Comparison of ENCODE assay signal across 8 cellular contexts in the genomic region with DNA sequence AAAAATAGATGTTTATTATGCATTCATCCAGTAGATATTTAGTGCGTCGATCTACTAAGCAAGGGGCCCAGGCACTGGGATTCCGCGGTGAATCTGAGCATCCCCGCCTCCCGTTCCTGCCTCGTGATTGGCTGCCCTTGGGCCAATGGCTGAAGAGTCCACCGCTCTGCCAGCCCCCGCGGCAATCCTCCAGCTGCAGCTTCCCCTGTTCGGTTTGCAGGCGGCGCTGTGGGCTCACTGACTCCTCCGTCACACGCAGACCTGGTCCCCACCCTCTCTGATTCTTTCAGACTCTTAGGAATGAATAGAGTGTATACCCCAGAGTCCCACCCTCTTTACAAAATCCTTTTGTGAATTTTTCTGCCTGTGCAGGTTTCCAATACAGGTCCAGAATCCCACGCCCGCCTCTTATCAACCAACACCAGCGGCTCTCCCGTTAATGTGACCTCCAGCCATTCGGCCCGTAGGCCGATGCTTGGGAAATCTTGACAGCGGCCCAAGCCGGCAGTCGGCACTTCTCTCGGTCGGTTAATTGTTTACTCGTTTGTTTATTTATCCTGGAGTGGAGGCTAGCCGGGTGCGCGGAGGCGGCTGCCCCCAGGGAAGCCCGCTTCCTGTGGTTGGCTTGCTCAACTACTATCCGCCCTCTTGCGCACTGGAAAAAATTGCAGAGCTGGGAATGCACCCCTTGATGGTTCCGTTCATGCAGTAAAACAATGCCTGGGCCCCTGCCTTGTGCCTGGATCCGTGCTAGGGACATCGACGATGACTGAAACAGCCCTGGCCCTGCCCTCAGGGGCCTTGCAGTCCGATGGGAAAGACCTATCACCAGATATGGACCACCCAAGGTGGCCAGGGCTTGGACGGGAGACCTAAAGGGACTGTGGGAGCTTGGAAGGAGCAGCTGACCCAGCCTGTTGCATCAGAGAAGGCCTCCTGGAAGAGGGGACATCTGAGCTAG. TPM values are rescaled to one million over a fixed set of nuclear protein-coding genes. Genes with fewer than 3 reads are reported as not detected.
DNase-seq lines count a peak whose midpoint lies in the region; ATAC-seq and TF ChIP-seq lines count a peak whose summit lies in the region.

No MANE protein-coding gene starts in this region.

- intact Hi-C loops in OCI-LY7 (cut with micrococcal nuclease; ENCODE audit: unreplicated experiment), result loop anchor here (1.0 to 10.0 kb wide), 3 partner anchors 135 to 258 kb away; a partner anchor contains a TSS

- TF ChIP-seq CTCF in AG09309 (IDR thresholded peaks at IDR 0.05; ENCODE audit: control insufficient read depth, insufficient read depth, low read depth, low read length, missing control alignments) (peak; percentile 87), OCI-LY7 (conservative IDR thresholded peaks at IDR 0.05; ENCODE audit: low read length) (peak; percentile 85)

- H3K27ac ChIP-seq in OCI-LY7 (ENCODE audit: low read depth, low read length, poor library complexity, severe bottlenecking), result peak overlapping the region; percentile 14

- H3K4me2 ChIP-seq in OCI-LY7 (ENCODE audit: low read length), result peak overlapping the region; percentile 61

- H3K36me3 ChIP-seq in OCI-LY7 (ENCODE audit: insufficient read depth, low read length), result no peaks in the 10 kb centered on the region

- H3K9me2 ChIP-seq in OCI-LY7 (ENCODE audit: insufficient read depth, low read length), result no peaks in the 10 kb centered on the region

- H3K79me2 ChIP-seq in OCI-LY7 (ENCODE audit: insufficient read depth, low read depth, low read length), result peaks cover 9% of the 10 kb centered on the region; the same call in 1 of the 2 replicates

- H3K4me1 ChIP-seq in OCI-LY7 (ENCODE audit: insufficient read depth, low read length, poor library complexity, severe bottlenecking) (peaks cover 22% of the 10 kb centered on the region), mononuclear cell (ENCODE audit: insufficient read depth, low read length) (peaks cover 21% of the 10 kb centered on the region)

- DNase-seq in AG09309 (ENCODE audit: low read depth) (peak; percentile 84), HT1080 (ENCODE audit: low read depth) (peak; percentile 87), OCI-LY7 (ENCODE audit: low spot score) (peak; percentile 93), activated T-cell treated with anti-CD3 and anti-CD28 coated beads for 24 hours (ENCODE audit: low read depth) (peak; percentile 89), epidermal melanocyte (ENCODE audit: insufficient read length, low spot score) (peak; percentile 90)
- DNase-seq in stimulated activated CD8-positive, alpha-beta memory T cell treated with anti-CD3 and anti-CD28 coated beads, Interleukin-2, amount 100 ng/mL, for 48 hours (ENCODE audit: low read depth in 2 of 2), result peak; percentile 87 to 90

- CTCF ChIA-PET in OCI-LY7 (lab: Charles Lee; ENCODE audit: unreplicated experiment), result interaction anchor here (0.8 kb wide), 1 partner anchor 156 kb away, joined by 3 read pairs; no protein-coding TSS in a partner anchor

- H3K27me3 ChIP-seq in mononuclear cell (ENCODE audit: insufficient read depth, low read length), result no peaks in the 10 kb centered on the region

- H3K9me3 ChIP-seq in OCI-LY7 (ENCODE audit: low read length) (no peaks in the 10 kb centered on the region), mononuclear cell (ENCODE audit: low read depth, low read length) (no peaks in the 10 kb centered on the region)

- ATAC-seq in GM19043 (IDR thresholded peaks at IDR 0.05; ENCODE audit: low read depth, unreplicated experiment), result peak; percentile 56

- no peaks in the 10 kb centered on the region for H4K20me1 ChIP-seq in OCI-LY7 (ENCODE audit: insufficient read depth, low read length)

- POLR2A ChIA-PET in OCI-LY7 (lab: Charles Lee), result interaction anchor here (0.6 to 0.8 kb wide), 3 partner anchors 10 to 1186 kb away, joined by 5 to 10 read pairs (median 6); no protein-coding TSS in a partner anchor

- peak overlapping the region; percentile 62; the same call in 1 of the 2 replicates for H2AFZ ChIP-seq in OCI-LY7 (ENCODE audit: low read length)

- no TSS peak for BruUV-seq in OCI-LY7 (replicated peaks; lab: Mats Ljungman, UMichigan)

- H3K4me3 ChIP-seq in AG09309 (ENCODE audit: control insufficient read depth, low read depth, low read length), result peak overlapping the region; percentile 37
- H3K4me3 ChIP-seq in OCI-LY7 (ENCODE audit: low read depth, low read length, poor library complexity, severe bottlenecking), result peak overlapping the region; percentile 28
- peak overlapping the region; percentile 18 for H3K4me3 ChIP-seq in mononuclear cell (ENCODE audit: low read length)

RNA-seq across cellular contexts. Expression of a gene that starts 4.5 kb away (rescaled TPM):
- 18.8 and 23.3 TPM in 2 replicates for total RNA-seq in HT1080 (2014; rRNA removed; shearing (Covaris generic))
- polyA plus RNA-seq in HT1080 (2015; cell fraction: cytosol; rRNA removed), result 15.7 and 18.9 TPM in 2 replicates
- polyA plus RNA-seq in HT1080 (2015; cell fraction: nucleus; rRNA removed), result 22.6 and 23.7 TPM in 2 replicates
- 22.5 and 26.5 TPM in 2 replicates for total RNA-seq in OCI-LY7 (2014; rRNA removed; shearing (Covaris generic))
- 42.2 and 44.4 TPM in 2 replicates for total RNA-seq in OCI-LY7 (2022)
- total RNA-seq in mononuclear cell, result 9.9 TPM

RNA-seq across cellular contexts. Expression of a gene that starts 5.7 kb away (rescaled TPM):
- 874 and 885 TPM in 2 replicates for total RNA-seq in HT1080 (2014; rRNA removed; shearing (Covaris generic))
- polyA plus RNA-seq in HT1080 (2015; cell fraction: cytosol; rRNA removed), result 467 and 628 TPM in 2 replicates
- polyA plus RNA-seq in HT1080 (2015; cell fraction: nucleus; rRNA removed), result 166 TPM in 2 replicates
- 105 and 110 TPM in 2 replicates for total RNA-seq in OCI-LY7 (2014; rRNA removed; shearing (Covaris generic))
- total RNA-seq in OCI-LY7 (2022) (79.3 and 88.2 TPM in 2 replicates), mononuclear cell (53.1 TPM)

Comparison
In these comparisons a context has a peak if more than half of its experiments do, and no peak if none do; other contexts are left out.
1. Peak in every context shown above with its lines: DNase-seq, ATAC-seq, H3K4me3 ChIP-seq and H3K27ac ChIP-seq.